Comparison of ENCODE assay signal across 17 cellular contexts in the genomic region with DNA sequence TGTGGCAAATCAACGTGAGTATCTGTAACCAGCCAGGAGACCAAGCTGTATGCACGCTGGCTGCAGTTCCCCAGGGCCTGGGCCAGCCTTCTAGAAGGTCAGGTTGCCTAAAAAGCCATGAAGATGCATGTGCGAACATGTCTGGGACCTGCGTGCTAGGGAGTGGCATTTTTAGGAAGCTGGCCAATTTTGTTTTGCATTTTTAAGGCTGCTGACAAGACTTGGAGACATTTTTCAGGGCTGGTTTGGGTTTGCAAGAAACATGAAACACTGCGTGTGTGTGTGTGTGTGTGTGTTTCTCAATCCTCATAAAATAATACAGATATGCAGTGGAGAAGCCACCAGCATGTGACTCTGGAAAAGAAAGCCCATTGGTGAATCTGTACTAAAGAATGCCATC. TPM values are rescaled to one million over a fixed set of nuclear protein-coding genes. Genes with fewer than 3 reads are reported as not detected.
DNase-seq lines count a peak whose midpoint lies in the region; ATAC-seq and TF ChIP-seq lines count a peak whose summit lies in the region.
"Had no signal": no experiment of that assay in that cellular context is flagged by ENCODE, and none has a peak within 500 bp of the region (broad histone marks: within the 10 kb centered on the region; RNA-seq: fewer than 3 reads in every experiment).

No MANE protein-coding gene starts in this region.

- H3K4me1 Mint-ChIP-seq in activated CD4-positive, alpha-beta T cell treated with anti-CD3 and anti-CD28 coated beads for 36 hours: peaks cover 23% of the 10 kb centered on the region

- no peak overlapping the region for H3K4me3 Mint-ChIP-seq in activated CD4-positive, alpha-beta T cell treated with anti-CD3 and anti-CD28 coated beads for 36 hours

- no peaks in the 10 kb centered on the region for H3K9me2 ChIP-seq in DOHH2 (replicated peaks; ENCODE audit: control insufficient read depth, low read length)

- H3K27me3 ChIP-seq in DOHH2 (ENCODE audit: control insufficient read depth, low read length) (no peaks in the 10 kb centered on the region), prostate gland (replicated peaks; ENCODE audit: insufficient read depth) (no peaks in the 10 kb centered on the region), testis (no peaks in the 10 kb centered on the region)
- H3K27me3 ChIP-seq: right lobe of liver had no signal

- DNase-seq in NOMO-1 treated with dmso at 0.1 percent for 144 hours (lab: John Stamatoyannopoulos, UW; ENCODE audit: unreplicated experiment) (peak; percentile 27), epithelial cell of prostate (ENCODE audit: low read depth, low spot score) (peak; percentile 90), prostate gland (ENCODE audit: low spot score) (peak; percentile 27), G401 (ENCODE audit: low spot score) (no peak), testis (no peak), NCI-H2107 treated with DMSO at 0.1 percent for 48 hours (lab: John Stamatoyannopoulos, UW; ENCODE audit: unreplicated experiment) (no peak)
- DNase-seq in activated CD4-positive, alpha-beta T cell treated with anti-CD3 and anti-CD28 coated beads for 36 hours: no peak
- DNase-seq: DND-41, H7, NCI-H1092 treated with DMSO at 0.1 percent for 48 hours, T-helper 1 cell had no signal

- H3K9me3 Mint-ChIP-seq in activated CD4-positive, alpha-beta T cell treated with anti-CD3 and anti-CD28 coated beads for 36 hours (ENCODE audit: low read depth): no peaks in the 10 kb centered on the region

- no peak overlapping the region for H3K27ac ChIP-seq in DOHH2 (ENCODE audit: low read depth, low read length)
- H3K27ac ChIP-seq in epithelial cell of prostate: peak overlapping the region; percentile 88
- H3K27ac ChIP-seq in prostate gland: no peak overlapping the region
- no peak overlapping the region for H3K27ac ChIP-seq in testis
- H3K27ac ChIP-seq: BLaER1, neutrophil, right lobe of liver had no signal

- H3K4me3 ChIP-seq in DOHH2 (ENCODE audit: low read length): no peak overlapping the region
- no peak overlapping the region for H3K4me3 ChIP-seq in prostate gland
- no peak overlapping the region for H3K4me3 ChIP-seq in testis
- H3K4me3 ChIP-seq: BLaER1, GM12878, right lobe of liver had no signal

- intact Hi-C loops in prostate gland (cut with DNase I): no loop called here
- intact Hi-C loops in activated CD4-positive, alpha-beta T cell treated with anti-CD3 and anti-CD28 coated beads for 36 hours (cut with DNase I, micrococcal nuclease): no loop called here
- intact Hi-C loops in testis (cut with DNase I; ENCODE audit: low total_unique reads): no loop called here

- 52% methylated on average over 5 of the region's 5 CpGs for WGBS in prostate gland
- WGBS in testis, 2 donors: 81 to 88% methylated on average over 5 of the region's 5 CpGs

- no peaks in the 10 kb centered on the region for H3K36me3 Mint-ChIP-seq in activated CD4-positive, alpha-beta T cell treated with anti-CD3 and anti-CD28 coated beads for 36 hours (ENCODE audit: low read depth)

- TF ChIP-seq CTCF in DOHH2 (IDR thresholded peaks at IDR 0.05; ENCODE audit: low read depth, low read length, poor library complexity, severe bottlenecking) (no peak), prostate gland (IDR thresholded peaks at IDR 0.05) (no peak), testis (IDR thresholded peaks at IDR 0.05) (no peak)

- H3F3A ChIP-seq in DOHH2 (ENCODE audit: control insufficient read depth, insufficient read depth): 0 out of 2 replicates have a peak, but pooled peaks cover 3% of the 10 kb centered on the region

- H3K4me1 ChIP-seq in DOHH2 (ENCODE audit: control insufficient read depth, low read length) (peaks cover 48% of the 10 kb centered on the region), prostate gland (replicated peaks) (no peaks in the 10 kb centered on the region), testis (no peaks in the 10 kb centered on the region)

- ATAC-seq in activated CD4-positive, alpha-beta T cell treated with anti-CD3 and anti-CD28 coated beads for 36 hours: no peak
- ATAC-seq: Panc1, right lobe of liver had no signal

- peaks cover 5% of the 10 kb centered on the region for H3K27me3 Mint-ChIP-seq in activated CD4-positive, alpha-beta T cell treated with anti-CD3 and anti-CD28 coated beads for 36 hours

- H3K9me3 ChIP-seq in DOHH2 (ENCODE audit: control insufficient read depth, insufficient read depth, low read length) (no peaks in the 10 kb centered on the region), prostate gland (no peaks in the 10 kb centered on the region), testis (no peaks in the 10 kb centered on the region)
- H3K9me3 ChIP-seq: neutrophil, right lobe of liver had no signal

- H3K79me2 ChIP-seq in DOHH2 (ENCODE audit: control insufficient read depth, low read length): no peaks in the 10 kb centered on the region

- TF ChIP-seq POLR2A in prostate gland (IDR thresholded peaks at IDR 0.05) (no peak), testis (IDR thresholded peaks at IDR 0.05) (no peak)

- CTCF ChIA-PET in activated CD4-positive, alpha-beta T cell treated with anti-CD3 and anti-CD28 coated beads for 36 hours (lab: Charles Lee): no interaction called here

- peak overlapping the region; percentile 44; the same call in 1 of the 2 replicates for H3K4me2 ChIP-seq in DOHH2 (ENCODE audit: low read length)
- H3K4me2 ChIP-seq: BLaER1 had no signal

- POLR2A ChIA-PET in activated CD4-positive, alpha-beta T cell treated with anti-CD3 and anti-CD28 coated beads for 36 hours (lab: Charles Lee): no interaction called here

- H3K27ac Mint-ChIP-seq in activated CD4-positive, alpha-beta T cell treated with anti-CD3 and anti-CD28 coated beads for 36 hours: no peak overlapping the region

- no peaks in the 10 kb centered on the region for H4K20me1 ChIP-seq in DOHH2 (ENCODE audit: control insufficient read depth, insufficient read depth, low read depth, low read length)
- H4K20me1 ChIP-seq: BLaER1 had no signal

- in situ Hi-C loops in G401 (cut with HindIII; ENCODE audit: low sequenced_read_pairs): no loop called here

- H3K36me3 ChIP-seq in DOHH2 (ENCODE audit: control insufficient read depth, low read length) (no peaks in the 10 kb centered on the region), prostate gland (no peaks in the 10 kb centered on the region), testis (ENCODE audit: low read depth, missing control alignments) (no peaks in the 10 kb centered on the region)
- H3K36me3 ChIP-seq: BLaER1, neutrophil had no signal

RNA-seq across cellular contexts. Expression of gene TGFBI, which starts 5.1 kb away (rescaled TPM):
- total RNA-seq in prostate gland: 10 to 100 TPM; 17.9 to 41.7 TPM
- not detected for total RNA-seq in activated CD4-positive, alpha-beta T cell treated with anti-CD3 and anti-CD28 coated beads for 36 hours
- total RNA-seq in G401 (2014; rRNA removed; shearing (Covaris generic)): 0.18 TPM in 1 of 2 replicates, not detected in the other
- total RNA-seq in testis: 10 to 100 TPM in 1 of 2 donors, 1 to 10 TPM in 1; 9.0 to 15.4 TPM
- polyA plus RNA-seq in testis (ENCODE audit: insufficient read depth, low read depth, low replicate concordance): 77.2 TPM

Comparison
In these comparisons a context has a peak if more than half of its experiments do, and no peak if none do; other contexts are left out.
1. DNase-seq: peak in NOMO-1 treated with dmso at 0.1 percent for 144 hours (single experiment), epithelial cell of prostate (single experiment) and prostate gland (single experiment); none in activated CD4-positive, alpha-beta T cell treated with anti-CD3 and anti-CD28 coated beads for 36 hours (single experiment), G401 (single experiment), testis (single experiment) and NCI-H2107 treated with DMSO at 0.1 percent for 48 hours (single experiment).